In the genomic region with DNA sequence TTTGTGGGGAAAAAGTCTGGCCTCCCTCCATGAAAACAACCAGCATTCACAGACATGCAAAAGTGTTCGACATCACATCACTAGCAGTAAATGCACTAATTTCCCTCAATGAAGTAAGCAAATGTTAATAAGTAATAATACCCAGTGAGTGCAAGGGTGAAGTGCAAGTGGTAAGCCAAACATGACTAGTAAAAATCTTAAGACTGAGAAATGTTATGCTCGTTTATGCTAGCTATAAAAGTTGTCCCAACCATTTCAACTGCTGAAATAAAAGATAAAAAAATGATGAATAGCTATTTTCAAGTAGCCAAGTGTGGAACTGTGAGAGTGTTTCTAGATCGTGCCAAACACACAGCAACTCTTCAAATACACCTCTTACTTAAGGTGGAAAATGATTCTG, we compare ENCODE assay signal across 39 cellular contexts. TPM values are rescaled to one million over a fixed set of nuclear protein-coding genes. Genes with fewer than 3 reads are reported as not detected.
"Had no signal": no experiment of that assay in that cellular context is flagged by ENCODE, and none has a peak within 500 bp of the region (broad histone marks: within the 10 kb centered on the region; RNA-seq: fewer than 3 reads in every experiment).

No MANE protein-coding gene starts in this region.

- H3K36me3 ChIP-seq: adrenal gland, ascending aorta, brain microvascular endothelial cell, breast epithelium, cardiac muscle cell had no signal

- H3K27ac Mint-ChIP-seq: activated naive CD4-positive, alpha-beta T cell treated with anti-CD3 and anti-CD28 coated beads for 36 hours; activated naive CD4-positive, alpha-beta T cell treated with anti-CD3 and anti-CD28 coated beads, Interleukin-2, amount 10 ng/mL, durations not matched to agents 7 days and 5 days; activated naive CD4-positive, alpha-beta T cell treated with anti-CD3 and anti-CD28 coated beads, Interleukin-2, amount 50 U/mL, for 24 hours; activated naive CD4-positive, alpha-beta T cell treated with anti-CD3 and anti-CD28 coated beads, Interleukin-2, amount 50 U/mL, for 72 hours; activated naive CD8-positive, alpha-beta T cell; activated naive CD8-positive, alpha-beta T cell treated with anti-CD3 and anti-CD28 coated beads for 36 hours; activated naive CD8-positive, alpha-beta T cell treated with anti-CD3 and anti-CD28 coated beads, Interleukin-2, amount 10 ng/mL, durations not matched to agents 7 days and 5 days; activated naive CD8-positive, alpha-beta T cell treated with anti-CD3 and anti-CD28 coated beads, Interleukin-2, amount 50 U/mL, for 24 hours; activated T-cell treated with anti-CD3 and anti-CD28 coated beads, Interleukin-2, amount 50 U/mL, for 24 hours; activated T-cell treated with anti-CD3 and anti-CD28 coated beads, Interleukin-2, amount 50 U/mL, for 72 hours; activated T-helper 1 cell treated with anti-CD3 and anti-CD28 coated beads, Interleukin-12 subunit alpha, Interleukin-12 subunit beta, Interleukin-2, Interleukin-4 antibody, amounts not matched to agents 30 ng/mL and 10 ng/mL and 1 ng/mL, durations not matched to agents 14 hours and 24 hours and 36 hours; activated T-helper 17 cell treated with anti-CD3 and anti-CD28 coated beads, Interleukin-2, amount 50 U/mL, for 72 hours; activated T-helper 2 cell treated with anti-CD3 and anti-CD28 coated beads, Interferon-gamma antibody, Interleukin-2, Interleukin-4, amounts not matched to agents 10 μg/mL and 5 μg/mL and 100 μg/mL, durations not matched to agents 14 hours and 24 hours and 36 hours; brain had no signal

- H3K9me3 ChIP-seq: adrenal gland, ascending aorta, body of pancreas, breast epithelium had no signal

- H3K27me3 ChIP-seq: adrenal gland, ascending aorta, body of pancreas, brain microvascular endothelial cell, breast epithelium, cardiac muscle cell had no signal

- H3K27me3 Mint-ChIP-seq: brain had no signal

- H3K9me3 Mint-ChIP-seq: activated naive CD4-positive, alpha-beta T cell treated with anti-CD3 and anti-CD28 coated beads for 36 hours; activated naive CD4-positive, alpha-beta T cell treated with anti-CD3 and anti-CD28 coated beads, Interleukin-2, amount 10 ng/mL, durations not matched to agents 7 days and 5 days; activated naive CD4-positive, alpha-beta T cell treated with anti-CD3 and anti-CD28 coated beads, Interleukin-2, amount 50 U/mL, for 24 hours; activated naive CD4-positive, alpha-beta T cell treated with anti-CD3 and anti-CD28 coated beads, Interleukin-2, amount 50 U/mL, for 72 hours; activated naive CD8-positive, alpha-beta T cell treated with anti-CD3 and anti-CD28 coated beads for 36 hours; activated naive CD8-positive, alpha-beta T cell treated with anti-CD3 and anti-CD28 coated beads, Interleukin-2, amount 10 ng/mL, durations not matched to agents 7 days and 5 days; activated naive CD8-positive, alpha-beta T cell treated with anti-CD3 and anti-CD28 coated beads, Interleukin-2, amount 50 U/mL, for 24 hours; activated T-cell treated with anti-CD3 and anti-CD28 coated beads, Interleukin-2, amount 50 U/mL, for 24 hours; activated T-cell treated with anti-CD3 and anti-CD28 coated beads, Interleukin-2, amount 50 U/mL, for 4 hours; activated T-cell treated with anti-CD3 and anti-CD28 coated beads, Interleukin-2, amount 50 U/mL, for 72 hours; activated T-helper 1 cell treated with anti-CD3 and anti-CD28 coated beads, Interleukin-12 subunit alpha, Interleukin-12 subunit beta, Interleukin-2, Interleukin-4 antibody, amounts not matched to agents 30 ng/mL and 10 ng/mL and 1 ng/mL, durations not matched to agents 14 hours and 24 hours and 36 hours; activated T-helper 17 cell treated with anti-CD3 and anti-CD28 coated beads, Interleukin-2, amount 50 U/mL, for 72 hours; activated T-helper 2 cell treated with anti-CD3 and anti-CD28 coated beads, Interferon-gamma antibody, Interleukin-2, Interleukin-4, amounts not matched to agents 10 μg/mL and 5 μg/mL and 100 μg/mL, durations not matched to agents 14 hours and 24 hours and 36 hours; brain; central memory CD8-positive, alpha-beta T cell had no signal

- H3K4me3 Mint-ChIP-seq: activated naive CD4-positive, alpha-beta T cell treated with anti-CD3 and anti-CD28 coated beads for 36 hours; activated naive CD4-positive, alpha-beta T cell treated with anti-CD3 and anti-CD28 coated beads, Interleukin-2, amount 10 ng/mL, durations not matched to agents 7 days and 5 days; activated naive CD4-positive, alpha-beta T cell treated with anti-CD3 and anti-CD28 coated beads, Interleukin-2, amount 50 U/mL, for 24 hours; activated naive CD8-positive, alpha-beta T cell; activated naive CD8-positive, alpha-beta T cell treated with anti-CD3 and anti-CD28 coated beads for 36 hours; activated naive CD8-positive, alpha-beta T cell treated with anti-CD3 and anti-CD28 coated beads, Interleukin-2, amount 10 ng/mL, durations not matched to agents 7 days and 5 days; activated naive CD8-positive, alpha-beta T cell treated with anti-CD3 and anti-CD28 coated beads, Interleukin-2, amount 50 U/mL, for 24 hours; activated T-cell treated with anti-CD3 and anti-CD28 coated beads, Interleukin-2, amount 50 U/mL, for 24 hours; activated T-cell treated with anti-CD3 and anti-CD28 coated beads, Interleukin-2, amount 50 U/mL, for 4 hours; activated T-cell treated with anti-CD3 and anti-CD28 coated beads, Interleukin-2, amount 50 U/mL, for 72 hours; activated T-helper 1 cell treated with anti-CD3 and anti-CD28 coated beads, Interleukin-12 subunit alpha, Interleukin-12 subunit beta, Interleukin-2, Interleukin-4 antibody, amounts not matched to agents 30 ng/mL and 10 ng/mL and 1 ng/mL, durations not matched to agents 14 hours and 24 hours and 36 hours; activated T-helper 17 cell treated with anti-CD3 and anti-CD28 coated beads, Interleukin-2, amount 50 U/mL, for 72 hours; brain; central memory CD8-positive, alpha-beta T cell had no signal

- H3K27ac ChIP-seq: ascending aorta, body of pancreas, brain microvascular endothelial cell, breast epithelium, cardiac muscle cell had no signal

- DNase-seq: activated effector memory CD4-positive, alpha-beta T cell treated with anti-CD3 and anti-CD28 coated beads, Interleukin-2, amount 50 U/mL, for 16 hours; activated effector memory CD4-positive, alpha-beta T cell treated with Interleukin-2 at 50 U/mL for 16 hours; activated gamma-delta T cell; activated gamma-delta T cell treated with Interleukin-2 at 50 U/mL for 16 hours; activated naive CD4-positive, alpha-beta T cell; activated naive CD4-positive, alpha-beta T cell treated with anti-CD3 and anti-CD28 coated beads for 36 hours; activated naive CD4-positive, alpha-beta T cell treated with anti-CD3 and anti-CD28 coated beads, Interleukin-2, amount 10 ng/mL, durations not matched to agents 7 days and 5 days; activated naive CD4-positive, alpha-beta T cell treated with anti-CD3 and anti-CD28 coated beads, Interleukin-2, amount 50 U/mL, for 16 hours; activated naive CD4-positive, alpha-beta T cell treated with Interleukin-2 at 50 U/mL for 16 hours; activated naive CD8-positive, alpha-beta T cell treated with anti-CD3 and anti-CD28 coated beads for 36 hours; activated naive CD8-positive, alpha-beta T cell treated with anti-CD3 and anti-CD28 coated beads, Interleukin-2, amount 10 ng/mL, durations not matched to agents 7 days and 5 days; activated naive CD8-positive, alpha-beta T cell treated with anti-CD3 and anti-CD28 coated beads, Interleukin-2, amount 50 U/mL, for 24 hours; activated T-cell treated with anti-CD3 and anti-CD28 coated beads, Interleukin-2, amount 50 U/mL, for 1 hour; activated T-cell treated with anti-CD3 and anti-CD28 coated beads, Interleukin-2, amount 50 U/mL, for 24 hours; activated T-cell treated with anti-CD3 and anti-CD28 coated beads, Interleukin-2, amount 50 U/mL, for 4 hours; activated T-cell treated with anti-CD3 and anti-CD28 coated beads, Interleukin-2, amount 50 U/mL, for 48 hours; activated T-cell treated with anti-CD3 and anti-CD28 coated beads, Interleukin-2, amount 50 U/mL, for 72 hours; adrenal gland; amniotic stem cell; amygdala; anterior cingulate cortex; aorta; body of pancreas; brain microvascular endothelial cell; central memory CD4-positive, alpha-beta T cell; cerebellar nuclear complex had no signal

- H3K36me3 Mint-ChIP-seq: activated naive CD4-positive, alpha-beta T cell treated with anti-CD3 and anti-CD28 coated beads, Interleukin-2, amount 10 ng/mL, durations not matched to agents 7 days and 5 days; activated naive CD4-positive, alpha-beta T cell treated with anti-CD3 and anti-CD28 coated beads, Interleukin-2, amount 50 U/mL, for 24 hours; activated naive CD4-positive, alpha-beta T cell treated with anti-CD3 and anti-CD28 coated beads, Interleukin-2, amount 50 U/mL, for 72 hours; activated naive CD8-positive, alpha-beta T cell; activated naive CD8-positive, alpha-beta T cell treated with anti-CD3 and anti-CD28 coated beads for 36 hours; activated naive CD8-positive, alpha-beta T cell treated with anti-CD3 and anti-CD28 coated beads, Interleukin-2, amount 10 ng/mL, durations not matched to agents 7 days and 5 days had no signal

- FAIRE-seq: astrocyte, bronchial epithelial cell had no signal

- ATAC-seq: activated naive CD4-positive, alpha-beta T cell treated with anti-CD3 and anti-CD28 coated beads, Interleukin-2, amount 50 U/mL, for 72 hours; activated naive CD8-positive, alpha-beta T cell treated with anti-CD3 and anti-CD28 coated beads, Interleukin-2, amount 50 U/mL, for 24 hours; activated T-cell treated with anti-CD3 and anti-CD28 coated beads, Interleukin-2, amount 50 U/mL, for 4 hours; activated T-cell treated with anti-CD3 and anti-CD28 coated beads, Interleukin-2, amount 50 U/mL, for 72 hours; activated T-helper 17 cell treated with anti-CD3 and anti-CD28 coated beads, Interleukin-2, amount 50 U/mL, for 72 hours; body of pancreas had no signal

- H3K4me3 ChIP-seq: adrenal gland, ascending aorta, body of pancreas, breast epithelium, cardiac muscle cell had no signal

- H3K4me1 ChIP-seq: breast epithelium had no signal

- H3K4me1 Mint-ChIP-seq: activated naive CD4-positive, alpha-beta T cell treated with anti-CD3 and anti-CD28 coated beads, Interleukin-2, amount 10 ng/mL, durations not matched to agents 7 days and 5 days; activated naive CD4-positive, alpha-beta T cell treated with anti-CD3 and anti-CD28 coated beads, Interleukin-2, amount 50 U/mL, for 24 hours; activated naive CD8-positive, alpha-beta T cell treated with anti-CD3 and anti-CD28 coated beads for 36 hours; activated naive CD8-positive, alpha-beta T cell treated with anti-CD3 and anti-CD28 coated beads, Interleukin-2, amount 10 ng/mL, durations not matched to agents 7 days and 5 days; activated naive CD8-positive, alpha-beta T cell treated with anti-CD3 and anti-CD28 coated beads, Interleukin-2, amount 50 U/mL, for 24 hours; activated T-helper 17 cell treated with anti-CD3 and anti-CD28 coated beads, Interleukin-2, amount 50 U/mL, for 72 hours; central memory CD8-positive, alpha-beta T cell had no signal

RNA-seq across cellular contexts. Expression of gene TSPAN12, which starts 43.4 kb away (rescaled TPM):
- total RNA-seq: activated naive CD4-positive, alpha-beta T cell treated with anti-CD3 and anti-CD28 coated beads for 36 hours; activated naive CD4-positive, alpha-beta T cell treated with anti-CD3 and anti-CD28 coated beads, Interleukin-2, amount 50 U/mL, for 72 hours; activated naive CD8-positive, alpha-beta T cell treated with anti-CD3 and anti-CD28 coated beads for 36 hours; activated naive CD8-positive, alpha-beta T cell treated with anti-CD3 and anti-CD28 coated beads, Interleukin-2, amount 10 ng/mL, durations not matched to agents 7 days and 5 days; activated T-helper 1 cell treated with anti-CD3 and anti-CD28 coated beads, Interleukin-12 subunit alpha, Interleukin-12 subunit beta, Interleukin-2, Interleukin-4 antibody, amounts not matched to agents 30 ng/mL and 10 ng/mL and 1 ng/mL, durations not matched to agents 14 hours and 24 hours and 36 hours; activated T-helper 17 cell treated with anti-CD3 and anti-CD28 coated beads, Interleukin-2, amount 50 U/mL, for 72 hours; activated T-helper 2 cell treated with anti-CD3 and anti-CD28 coated beads, Interferon-gamma antibody, Interleukin-2, Interleukin-4, amounts not matched to agents 10 μg/mL and 5 μg/mL and 100 μg/mL, durations not matched to agents 14 hours and 24 hours and 36 hours had no signal
